ENCODE assay signal across 22 cellular contexts in genomic region chr4:20623936-20624335, GRCh38.
"Had no signal": no experiment of that assay in that cellular context is flagged by ENCODE, and none has a peak within 500 bp of the region (broad histone marks: within the 10 kb centered on the region; RNA-seq: fewer than 3 reads in every experiment).

No MANE protein-coding gene starts in this region.

- DNase-seq: activated CD4-positive, alpha-beta T cell treated with anti-CD3 and anti-CD28 coated beads, Interleukin-2, amount 10 ng/mL, durations not matched to agents 24 days and 14 days; activated CD8-positive, alpha-beta T cell treated with anti-CD3 and anti-CD28 coated beads for 36 hours; activated naive CD4-positive, alpha-beta T cell treated with Interleukin-2 at 50 U/mL for 16 hours; activated naive CD8-positive, alpha-beta T cell treated with anti-CD3 and anti-CD28 coated beads, Interleukin-2, amount 10 ng/mL, durations not matched to agents 7 days and 5 days; activated T-cell treated with anti-CD3 and anti-CD28 coated beads, Interleukin-2, amount 50 U/mL, for 1 hour; effector CD4-positive, alpha-beta T cell; head of caudate nucleus; kidney glomerular epithelial cell; left ventricle myocardium inferior; naive thymus-derived CD4-positive, alpha-beta T cell; stimulated activated CD4-positive, alpha-beta T cell treated with anti-CD3 and anti-CD28 coated beads, Interleukin-12 subunit alpha, Interleukin-12 subunit beta, amount 100 ng/mL, for 4 hours; stimulated activated CD4-positive, alpha-beta T cell treated with anti-CD3 and anti-CD28 coated beads, Interleukin-1b, Interleukin-23, amount 100 ng/mL, for 48 hours; stimulated activated naive CD4-positive, alpha-beta T cell treated with Interleukin-2 at 50 U/mL for 16 hours; thyroid gland had no signal

- H3K27ac ChIP-seq: coronary artery, left ventricle myocardium inferior, parathyroid adenoma, thyroid gland had no signal

- H3K9ac ChIP-seq: parathyroid adenoma had no signal

- H3K4me1 ChIP-seq: left ventricle myocardium inferior, parathyroid adenoma, thyroid gland had no signal

- H3K27me3 Mint-ChIP-seq: brain; central memory CD8-positive, alpha-beta T cell had no signal

- ATAC-seq: activated CD8-positive, alpha-beta T cell treated with anti-CD3 and anti-CD28 coated beads for 36 hours; activated T-helper 17 cell treated with anti-CD3 and anti-CD28 coated beads, Interleukin-2, amount 50 U/mL, for 72 hours; naive thymus-derived CD4-positive, alpha-beta T cell had no signal

- H3K4me3 Mint-ChIP-seq: activated CD4-positive, alpha-beta T cell treated with anti-CD3 and anti-CD28 coated beads, Interleukin-2, amount 10 ng/mL, durations not matched to agents 24 days and 14 days; activated CD8-positive, alpha-beta T cell treated with anti-CD3 and anti-CD28 coated beads for 36 hours; activated naive CD8-positive, alpha-beta T cell treated with anti-CD3 and anti-CD28 coated beads, Interleukin-2, amount 10 ng/mL, durations not matched to agents 7 days and 5 days; activated T-helper 17 cell treated with anti-CD3 and anti-CD28 coated beads, Interleukin-2, amount 50 U/mL, for 72 hours; brain; central memory CD8-positive, alpha-beta T cell; memory B cell; naive thymus-derived CD4-positive, alpha-beta T cell; T-helper 2 cell treated with Interferon-gamma antibody and Interleukin-4, amounts not matched to agents 5 μg/mL and 100 μg/mL, for 36 hours had no signal

- H3K27ac Mint-ChIP-seq: activated CD4-positive, alpha-beta T cell treated with anti-CD3 and anti-CD28 coated beads, Interleukin-2, amount 10 ng/mL, durations not matched to agents 24 days and 14 days; activated CD8-positive, alpha-beta T cell treated with anti-CD3 and anti-CD28 coated beads for 36 hours; activated naive CD8-positive, alpha-beta T cell treated with anti-CD3 and anti-CD28 coated beads, Interleukin-2, amount 10 ng/mL, durations not matched to agents 7 days and 5 days; activated T-helper 17 cell treated with anti-CD3 and anti-CD28 coated beads, Interleukin-2, amount 50 U/mL, for 72 hours; brain; memory B cell; naive thymus-derived CD4-positive, alpha-beta T cell; T-helper 2 cell treated with Interferon-gamma antibody and Interleukin-4, amounts not matched to agents 5 μg/mL and 100 μg/mL, for 36 hours had no signal

- FAIRE-seq: frontal cortex had no signal

- H3K4me3 ChIP-seq: coronary artery, left ventricle myocardium inferior, thyroid gland had no signal

- H3K36me3 ChIP-seq: left ventricle myocardium inferior, thyroid gland had no signal

- H3K9me3 ChIP-seq: thyroid gland had no signal

- H3K4me1 Mint-ChIP-seq: activated CD4-positive, alpha-beta T cell treated with anti-CD3 and anti-CD28 coated beads, Interleukin-2, amount 10 ng/mL, durations not matched to agents 24 days and 14 days; activated T-helper 17 cell treated with anti-CD3 and anti-CD28 coated beads, Interleukin-2, amount 50 U/mL, for 72 hours; central memory CD8-positive, alpha-beta T cell had no signal

- H3K9me3 Mint-ChIP-seq: activated CD4-positive, alpha-beta T cell treated with anti-CD3 and anti-CD28 coated beads, Interleukin-2, amount 10 ng/mL, durations not matched to agents 24 days and 14 days; activated CD8-positive, alpha-beta T cell treated with anti-CD3 and anti-CD28 coated beads for 36 hours; activated T-helper 17 cell treated with anti-CD3 and anti-CD28 coated beads, Interleukin-2, amount 50 U/mL, for 72 hours; central memory CD8-positive, alpha-beta T cell; T-helper 2 cell treated with Interferon-gamma antibody and Interleukin-4, amounts not matched to agents 5 μg/mL and 100 μg/mL, for 36 hours had no signal

- H3K36me3 Mint-ChIP-seq: brain; memory B cell; naive thymus-derived CD4-positive, alpha-beta T cell had no signal
